11 cellular contexts compared by ENCODE assay signal in the genomic region with DNA sequence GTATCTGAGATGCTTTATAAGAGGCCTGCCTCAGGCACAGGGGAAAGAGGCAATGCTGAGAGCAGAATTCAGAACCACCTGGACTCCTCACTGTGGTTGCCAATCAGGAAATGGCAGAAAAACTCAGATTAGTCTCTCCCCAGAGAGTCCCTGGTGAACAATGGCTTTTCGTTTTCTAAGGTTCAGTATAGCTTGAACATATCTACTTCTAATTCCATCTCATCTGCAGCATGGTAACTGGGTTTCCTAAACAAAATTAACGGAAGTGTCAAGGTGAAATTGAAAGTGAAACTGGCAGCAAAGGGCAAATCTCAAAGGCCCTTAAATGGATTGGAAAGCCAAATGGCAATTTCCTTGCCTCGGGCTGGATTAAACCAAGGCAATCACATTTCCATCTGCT.
DNase-seq lines count a peak whose midpoint lies in the region; ATAC-seq and TF ChIP-seq lines count a peak whose summit lies in the region.
"Had no signal": no experiment of that assay in that cellular context is flagged by ENCODE, and none has a peak within 500 bp of the region (broad histone marks: within the 10 kb centered on the region; RNA-seq: fewer than 3 reads in every experiment).

No MANE protein-coding gene starts in this region.

- peaks cover 2% of the 10 kb centered on the region for H3K9me3 ChIP-seq in left ventricle myocardium inferior (replicated peaks)
- H3K9me3 ChIP-seq in WERI-Rb-1 (ENCODE audit: severe bottlenecking), result no peaks in the 10 kb centered on the region

- TF ChIP-seq CTCF in left ventricle myocardium inferior (IDR thresholded peaks at IDR 0.05; ENCODE audit: borderline replicate concordance) (no peak), WERI-Rb-1 (IDR thresholded peaks at IDR 0.05; ENCODE audit: low read depth, low read length) (no peak)

- no peak overlapping the region for H3K4me3 ChIP-seq in left ventricle myocardium inferior
- H3K4me3 ChIP-seq in WERI-Rb-1 (ENCODE audit: low read depth, low read length), result no peak overlapping the region
- H3K4me3 ChIP-seq: neural progenitor cell had no signal

- intact Hi-C loops in left ventricle myocardium inferior (cut with micrococcal nuclease) (no loop called here), left cardiac atrium (cut with DNase I) (no loop called here)

- H3K27ac ChIP-seq in left ventricle myocardium inferior (replicated peaks) (peak overlapping the region; percentile 15), WERI-Rb-1 (no peak overlapping the region)
- H3K27ac ChIP-seq: neural progenitor cell had no signal

- no peak for DNase-seq in left ventricle myocardium inferior
- no peak for DNase-seq in left cardiac atrium
- DNase-seq in WERI-Rb-1, result no peak
- DNase-seq in cortex of kidney (lab: John Stamatoyannopoulos, UW), result no peak
- no peak for DNase-seq in RKO (ENCODE audit: low spot score)
- DNase-seq: H7, NCI-H1048 had no signal

- no peaks in the 10 kb centered on the region for H3K27me3 ChIP-seq in left ventricle myocardium inferior (ENCODE audit: low read depth)
- no peaks in the 10 kb centered on the region for H3K27me3 ChIP-seq in WERI-Rb-1 (ENCODE audit: insufficient read depth, low read depth, severe bottlenecking)
- H3K27me3 ChIP-seq: neural progenitor cell had no signal

- ATAC-seq in left cardiac atrium (no peak), HG03097 (IDR thresholded peaks at IDR 0.05; ENCODE audit: low FRiP score, unreplicated experiment) (peak; percentile 67), SK-N-SH treated with all-trans-retinoic acid at 6 μM for 48 hours (0 out of 3 replicates have a peak, but pooled peaks have one; percentile 39), HG02840 (IDR thresholded peaks at IDR 0.05; ENCODE audit: low FRiP score, unreplicated experiment) (no peak)

- H3K36me3 ChIP-seq in left ventricle myocardium inferior, result no peaks in the 10 kb centered on the region
- no peaks in the 10 kb centered on the region for H3K36me3 ChIP-seq in WERI-Rb-1
- H3K36me3 ChIP-seq: neural progenitor cell had no signal

- peaks cover 5% of the 10 kb centered on the region for H3K4me1 ChIP-seq in left ventricle myocardium inferior

TF ChIP-seq in SK-N-SH treated with all-trans-retinoic acid at 6 μM for 48 hours, 23 proteins besides CTCF, POLR2A, EP300 and RAD21:
- no peak for TF ChIP-seq CSDC2 (CRISPR knock-in tag; IDR thresholded peaks at IDR 0.05)
- TF ChIP-seq ESRRG (CRISPR knock-in tag; IDR thresholded peaks at IDR 0.05), result no peak
- no peak for TF ChIP-seq ZFP3 (CRISPR knock-in tag; IDR thresholded peaks at IDR 0.05)
- TF ChIP-seq RARB (CRISPR knock-in tag; IDR thresholded peaks at IDR 0.05), result no peak
- no peak for TF ChIP-seq ARNTL (CRISPR knock-in tag; IDR thresholded peaks at IDR 0.05; ENCODE audit: borderline replicate concordance, low read depth)
- no peak for TF ChIP-seq TSHZ2 (CRISPR knock-in tag; IDR thresholded peaks at IDR 0.05)
TF ChIP-seq in SK-N-SH treated with all-trans-retinoic acid at 6 μM for 48 hours: peak in this region for 0.

Comparison
In these comparisons a context has a peak if more than half of its experiments do, and no peak if none do; other contexts are left out.
1. ATAC-seq: peak in HG03097 (single experiment) and SK-N-SH treated with all-trans-retinoic acid at 6 μM for 48 hours (single experiment); none in left cardiac atrium (0 of 2) and HG02840 (single experiment).